1 cellular context compared by ENCODE assay signal in the genomic region with DNA sequence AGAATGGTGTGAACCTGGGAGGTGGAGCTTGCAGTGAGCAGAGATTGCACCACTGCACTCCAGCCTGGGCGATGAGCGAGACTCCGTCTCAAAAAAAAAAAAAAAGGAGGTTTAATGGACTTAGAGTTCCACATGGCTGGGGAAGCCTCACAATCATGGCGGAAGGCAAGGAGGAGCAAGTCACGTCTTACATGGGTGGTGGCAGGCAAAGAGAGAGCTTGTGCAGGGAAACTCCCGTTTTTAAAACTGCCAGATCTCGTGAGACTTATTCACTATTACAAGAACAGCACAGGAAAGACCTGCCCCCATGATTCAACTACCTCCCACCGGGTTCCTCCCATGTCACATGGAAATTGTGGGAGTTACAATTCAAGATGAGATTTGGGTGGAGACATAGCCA.
TF ChIP-seq lines count a peak whose summit lies in the region.

No MANE protein-coding gene starts in this region.

TF ChIP-seq in K562, 482 proteins besides CTCF, POLR2A, EP300 and RAD21 (continued from another document):
- TF ChIP-seq TRIM24 (IDR thresholded peaks at IDR 0.05) (peak in 1 of 2 experiments; percentile 23; a peak in 1 of 4 replicates), TRIM28 (IDR thresholded peaks at IDR 0.05) (0 out of 2 replicates have a peak, but pooled peaks have one; percentile 28)
